8 cellular contexts compared by ENCODE assay signal in genomic region chr1:16644179-16645043, GRCh38. TPM values are rescaled to one million over a fixed set of nuclear protein-coding genes. Genes with fewer than 3 reads are reported as not detected.
DNase-seq lines count a peak whose midpoint lies in the region; ATAC-seq and TF ChIP-seq lines count a peak whose summit lies in the region.

No MANE protein-coding gene starts in this region.

- H3K36me3 ChIP-seq in effector memory CD4-positive, alpha-beta T cell (ENCODE audit: control insufficient read depth, insufficient read depth, low read length) = no peaks in the 10 kb centered on the region

- peak; percentile 100 for DNase-seq in CMK (ENCODE audit: low read depth)
- peak; percentile 96 to 99 for DNase-seq in HL-60 (ENCODE audit: low read depth in 1 of 2, low spot score in 1 of 2)
- peak; percentile 89 for DNase-seq in NCI-H82 treated with DMSO at 0.1 percent for 48 hours (lab: John Stamatoyannopoulos, UW; ENCODE audit: unreplicated experiment)
- DNase-seq in activated CD8-positive, alpha-beta T cell treated with anti-CD3 and anti-CD28 coated beads for 36 hours = peak; percentile 98
- peak; percentile 92 to 97 (median 96) for DNase-seq in effector memory CD4-positive, alpha-beta T cell
- DNase-seq in medulla oblongata (ENCODE audit: extremely low spot score) = peak; percentile 96
- peak; percentile 93 to 100 (median 100) for DNase-seq in stimulated activated CD4-positive, alpha-beta T cell treated with anti-CD3 and anti-CD28 coated beads, TNF-alpha, amount 100 ng/mL, for 4 hours (ENCODE audit: low read depth in 3 of 3)

- H3K9me3 ChIP-seq in effector memory CD4-positive, alpha-beta T cell (ENCODE audit: control insufficient read depth, low read length) = no peaks in the 10 kb centered on the region

- intact Hi-C loops in activated CD8-positive, alpha-beta T cell treated with anti-CD3 and anti-CD28 coated beads for 36 hours (cut with micrococcal nuclease) = no loop called here

- CTCF ChIA-PET in activated CD8-positive, alpha-beta T cell treated with anti-CD3 and anti-CD28 coated beads for 36 hours (lab: Charles Lee) = interaction anchor here (1.9 kb wide), 1 partner anchor 9 kb away, joined by 5 read pairs; no protein-coding TSS in a partner anchor

- H3K4me3 Mint-ChIP-seq in activated CD8-positive, alpha-beta T cell treated with anti-CD3 and anti-CD28 coated beads for 36 hours = no peak overlapping the region

- H3K9me3 Mint-ChIP-seq in activated CD8-positive, alpha-beta T cell treated with anti-CD3 and anti-CD28 coated beads for 36 hours = no peaks in the 10 kb centered on the region

- peaks cover 1% of the 10 kb centered on the region for H3K27me3 Mint-ChIP-seq in activated CD8-positive, alpha-beta T cell treated with anti-CD3 and anti-CD28 coated beads for 36 hours

- H3K36me3 Mint-ChIP-seq in activated CD8-positive, alpha-beta T cell treated with anti-CD3 and anti-CD28 coated beads for 36 hours (ENCODE audit: low read depth) = no peaks in the 10 kb centered on the region

- peak; percentile 30 for TF ChIP-seq CTCF in HL-60 (IDR thresholded peaks at IDR 0.05; ENCODE audit: insufficient read depth, low read length)
- peak; percentile 54 for TF ChIP-seq CTCF in activated CD8-positive, alpha-beta T cell treated with anti-CD3 and anti-CD28 coated beads for 36 hours (IDR thresholded peaks at IDR 0.05)

- H3K4me1 Mint-ChIP-seq in activated CD8-positive, alpha-beta T cell treated with anti-CD3 and anti-CD28 coated beads for 36 hours (ENCODE audit: low read depth) = no peaks in the 10 kb centered on the region

- POLR2A ChIA-PET in activated CD8-positive, alpha-beta T cell treated with anti-CD3 and anti-CD28 coated beads for 36 hours (lab: Charles Lee) = no interaction called here

- H3K27ac Mint-ChIP-seq in activated CD8-positive, alpha-beta T cell treated with anti-CD3 and anti-CD28 coated beads for 36 hours = no peak overlapping the region

- H3K27me3 ChIP-seq in HL-60 (ENCODE audit: insufficient read depth, poor library complexity, severe bottlenecking) = no peaks in the 10 kb centered on the region
- H3K27me3 ChIP-seq in effector memory CD4-positive, alpha-beta T cell (replicated peaks; ENCODE audit: control insufficient read depth, insufficient read depth, low read length, poor library complexity, severe bottlenecking) = no peaks in the 10 kb centered on the region

- H3K4me3 ChIP-seq in HL-60 (replicated peaks; ENCODE audit: insufficient read depth, low read length) = peak overlapping the region; percentile 97
- H3K4me3 ChIP-seq in effector memory CD4-positive, alpha-beta T cell (ENCODE audit: insufficient read depth, low read depth, low read length, poor library complexity, severe bottlenecking) = peak overlapping the region; percentile 94

- peak; percentile 65 for ATAC-seq in GM19467 (IDR thresholded peaks at IDR 0.05; ENCODE audit: unreplicated experiment)
- peak; percentile 86 for ATAC-seq in activated CD8-positive, alpha-beta T cell treated with anti-CD3 and anti-CD28 coated beads for 36 hours

- H3K27ac ChIP-seq in HL-60 (replicated peaks) = peak overlapping the region; percentile 71
- H3K27ac ChIP-seq in effector memory CD4-positive, alpha-beta T cell (ENCODE audit: insufficient read depth, low read length, poor library complexity, severe bottlenecking) = peak overlapping the region; percentile 88

- H3K4me1 ChIP-seq in effector memory CD4-positive, alpha-beta T cell (ENCODE audit: control insufficient read depth, insufficient read depth, low read length, poor library complexity, severe bottlenecking) = peaks cover 31% of the 10 kb centered on the region

RNA-seq across cellular contexts. Expression of gene RNU1-3, which starts 22.3 kb away (rescaled TPM):
- 1,000 to 10,000 TPM in 1 of 2 experiments, 100 to 1,000 TPM in 1; 820 to 1,043 TPM for total RNA-seq in activated CD8-positive, alpha-beta T cell treated with anti-CD3 and anti-CD28 coated beads for 36 hours

RNA-seq across cellular contexts. Expression of gene NBPF1, which starts 31.0 kb away (rescaled TPM):
- 1 to 10 TPM; 2.8 to 3.1 TPM for total RNA-seq in activated CD8-positive, alpha-beta T cell treated with anti-CD3 and anti-CD28 coated beads for 36 hours

Comparison
In these comparisons a context has a peak if more than half of its experiments do, and no peak if none do; other contexts are left out.
1. Peak in every context shown above with its lines: DNase-seq, ATAC-seq, H3K4me3 ChIP-seq and H3K27ac ChIP-seq.